ENCODE assay signal across 15 cellular contexts in genomic region chr3:176159796-176160195, GRCh38.
"Had no signal": no experiment of that assay in that cellular context is flagged by ENCODE, and none has a peak within 500 bp of the region (broad histone marks: within the 10 kb centered on the region; RNA-seq: fewer than 3 reads in every experiment).

No MANE protein-coding gene starts in this region.

- H3K4me1 ChIP-seq: lower lobe of right lung, right atrium auricular region, tibial nerve, vagina had no signal

- H3K36me3 ChIP-seq: lower lobe of right lung, neutrophil, right atrium auricular region, tibial nerve, vagina had no signal

- H3K27me3 ChIP-seq: neutrophil, right atrium auricular region, tibial nerve, vagina had no signal

- H3K27ac ChIP-seq: lower lobe of right lung, neutrophil, right atrium auricular region, tibial nerve, vagina had no signal

- H3K4me3 ChIP-seq: lower lobe of right lung, right atrium auricular region, tibial nerve, vagina had no signal

- H3K9me3 ChIP-seq: neutrophil, right atrium auricular region, tibial nerve, vagina had no signal

- DNase-seq: activated B cell treated with CpG ODN at 0.5 μM for 24 hours; activated CD4-positive, alpha-beta T cell treated with anti-CD3 and anti-CD28 coated beads, Interleukin-2, amount 10 ng/mL, durations not matched to agents 7 days and 5 days; activated CD8-positive, alpha-beta memory T cell treated with anti-CD3 and anti-CD28 coated beads for 24 hours; activated naive CD4-positive, alpha-beta T cell treated with anti-CD3 and anti-CD28 coated beads, Interleukin-2, amount 10 ng/mL, durations not matched to agents 7 days and 5 days; activated T-cell treated with anti-CD3 and anti-CD28 coated beads for 4 hours; left cardiac atrium; lower lobe of right lung; naive thymus-derived CD4-positive, alpha-beta T cell; posterior cingulate gyrus; small intestine had no signal

- ATAC-seq: left cardiac atrium; lower lobe of right lung; naive thymus-derived CD4-positive, alpha-beta T cell; stimulated activated effector memory CD8-positive, alpha-beta T cell treated with anti-CD3 and anti-CD28 coated beads, Interleukin-12 subunit alpha, Interleukin-12 subunit beta, amount 100 ng/mL, for 72 hours had no signal
